ENCODE assay signal across 18 cellular contexts in the genomic region with DNA sequence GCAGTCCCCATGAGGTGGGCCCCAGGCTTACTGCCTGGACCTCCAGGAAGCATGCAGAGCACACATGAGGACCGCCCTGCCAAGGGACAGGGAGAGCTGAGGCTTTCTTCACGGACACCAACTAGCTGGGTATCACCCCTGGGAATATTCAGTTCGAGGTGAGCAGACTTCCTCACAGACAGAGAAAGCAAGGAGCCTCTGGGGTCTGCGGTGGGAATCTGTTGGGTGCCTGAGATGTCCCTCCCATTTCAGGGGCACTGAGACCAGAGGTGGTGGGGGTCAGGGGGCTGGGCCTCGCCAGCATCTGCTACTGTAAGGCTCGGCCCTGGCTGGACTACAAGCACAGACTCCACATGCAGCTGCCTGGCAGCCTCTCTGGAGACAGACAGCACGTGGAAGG.
DNase-seq lines count a peak whose midpoint lies in the region; ATAC-seq and TF ChIP-seq lines count a peak whose summit lies in the region.
"Had no signal": no experiment of that assay in that cellular context is flagged by ENCODE, and none has a peak within 500 bp of the region (broad histone marks: within the 10 kb centered on the region; RNA-seq: fewer than 3 reads in every experiment).

No MANE protein-coding gene starts in this region.

- H4K91ac ChIP-seq in H9 (ENCODE audit: insufficient read length, low read depth, low read length) = no peak overlapping the region

- H3K9ac ChIP-seq in BLaER1 (no peak overlapping the region), H9 (ENCODE audit: extremely low read depth, insufficient read length, low read length) (no peak overlapping the region)

- H3K4me3 ChIP-seq in BLaER1 = no peak overlapping the region

- no peak overlapping the region for H3K18ac ChIP-seq in H9 (ENCODE audit: insufficient read length, low read depth, low read length)

- no peaks in the 10 kb centered on the region for H3K36me3 ChIP-seq in BLaER1

- no peaks in the 10 kb centered on the region for H3K79me2 ChIP-seq in H9 (ENCODE audit: insufficient read depth, low read length)

- H3K4ac ChIP-seq in H9 (ENCODE audit: low read depth, low read length) = no peak overlapping the region

- no peak overlapping the region for H2AK5ac ChIP-seq in H9 (ENCODE audit: insufficient read length, low read length)

- no peak overlapping the region for H2BK12ac ChIP-seq in H9 (ENCODE audit: insufficient read length, low read depth, low read length)

- no CpG with 5 or more reads among the region's 7 CpGs for WGBS in H9 (ENCODE audit: extremely low coverage, insufficient read length, low lambda C conversion rate)

- no peaks in the 10 kb centered on the region for H3K23me2 ChIP-seq in H9 (ENCODE audit: insufficient read length, low read depth, low read length, poor library complexity, severe bottlenecking)

- H3K27me3 Mint-ChIP-seq in H9 (ENCODE audit: low read depth) (peaks cover 9% of the 10 kb centered on the region), osteocyte (ENCODE audit: unreplicated experiment) (peaks cover 15% of the 10 kb centered on the region)
- peaks cover 9% of the 10 kb centered on the region for H3K27me3 Mint-ChIP-seq in dendritic cell treated with granulocyte-macrophage colony-stimulating factor and Interleukin-4, amounts not matched to agents 40 ng/mL and 50 ng/mL, for 4 days
- peaks cover 4% of the 10 kb centered on the region for H3K27me3 Mint-ChIP-seq in activated CD4-positive, alpha-beta T cell treated with anti-CD3 and anti-CD28 coated beads, Interleukin-2, amount 10 ng/mL, durations not matched to agents 7 days and 5 days
- H3K27me3 Mint-ChIP-seq: B cell had no signal

- H3K4me3 Mint-ChIP-seq in H9 = no peak overlapping the region
- no peak overlapping the region for H3K4me3 Mint-ChIP-seq in dendritic cell treated with granulocyte-macrophage colony-stimulating factor and Interleukin-4, amounts not matched to agents 40 ng/mL and 50 ng/mL, for 4 days
- H3K4me3 Mint-ChIP-seq in osteocyte (ENCODE audit: unreplicated experiment) = no peak overlapping the region
- no peak overlapping the region for H3K4me3 Mint-ChIP-seq in activated CD4-positive, alpha-beta T cell treated with anti-CD3 and anti-CD28 coated beads, Interleukin-2, amount 10 ng/mL, durations not matched to agents 7 days and 5 days
- H3K4me3 Mint-ChIP-seq: B cell; CD4-positive, alpha-beta memory T cell had no signal

- ATAC-seq in Right ventricle myocardium inferior (no peak), HG02970 (IDR thresholded peaks at IDR 0.05; ENCODE audit: low FRiP score, unreplicated experiment) (no peak)

- H4K5ac ChIP-seq in H9 (ENCODE audit: insufficient read length, low read depth, low read length) = no peak overlapping the region

- no peak overlapping the region for H3K27ac ChIP-seq in BLaER1
- no peak overlapping the region for H3K27ac ChIP-seq in H9 (ENCODE audit: insufficient read length, low read depth, low read length)
- H3K27ac ChIP-seq: 22Rv1 had no signal

- peaks cover 13 to 18% of the 10 kb centered on the region in 2 experiments; a peak in 4 of 5 replicates for H3K9me3 Mint-ChIP-seq in H9
- peaks cover 23% of the 10 kb centered on the region for H3K9me3 Mint-ChIP-seq in dendritic cell treated with granulocyte-macrophage colony-stimulating factor and Interleukin-4, amounts not matched to agents 40 ng/mL and 50 ng/mL, for 4 days
- H3K9me3 Mint-ChIP-seq in osteocyte (ENCODE audit: unreplicated experiment) = no peaks in the 10 kb centered on the region
- peaks cover 9% of the 10 kb centered on the region for H3K9me3 Mint-ChIP-seq in activated CD4-positive, alpha-beta T cell treated with anti-CD3 and anti-CD28 coated beads, Interleukin-2, amount 10 ng/mL, durations not matched to agents 7 days and 5 days

- POLR2A ChIA-PET in activated CD4-positive, alpha-beta T cell treated with anti-CD3 and anti-CD28 coated beads, Interleukin-2, amount 10 ng/mL, durations not matched to agents 7 days and 5 days (lab: Charles Lee) = no interaction called here

- H3K56ac ChIP-seq in H9 (ENCODE audit: insufficient read length, low read depth, low read length) = no peak overlapping the region

- peak; percentile 15 for DNase-seq in H9
- peak; percentile 76 for DNase-seq in osteocyte (ENCODE audit: extremely low spot score, unreplicated experiment)
- no peak for DNase-seq in Right ventricle myocardium inferior (ENCODE audit: missing footprints)
- no peak for DNase-seq in activated CD4-positive, alpha-beta T cell treated with anti-CD3 and anti-CD28 coated beads, Interleukin-2, amount 10 ng/mL, durations not matched to agents 7 days and 5 days
- DNase-seq: C1 segment of cervical spinal cord; Calu3; CD4-positive, alpha-beta memory T cell; COR-L47; DMS53; DMS79 treated with DMSO at 0.1 percent for 48 hours; GF-D8; GOT3; HCEC 1CT had no signal

- intact Hi-C loops in dendritic cell treated with granulocyte-macrophage colony-stimulating factor and Interleukin-4, amounts not matched to agents 40 ng/mL and 50 ng/mL, for 4 days (cut with micrococcal nuclease) = no loop called here
- intact Hi-C loops in Right ventricle myocardium inferior (cut with DNase I) = no loop called here

- peak overlapping the region; percentile 51 for H3K4me2 ChIP-seq in BLaER1
- no peak overlapping the region for H3K4me2 ChIP-seq in H9 (ENCODE audit: insufficient read depth, insufficient read length, low read length)

- no peak overlapping the region for H2BK5ac ChIP-seq in H9 (ENCODE audit: insufficient read length, low read length)

- no peak overlapping the region for H2BK20ac ChIP-seq in H9 (ENCODE audit: low read depth, low read length, poor library complexity, severe bottlenecking)

- CTCF ChIA-PET in activated CD4-positive, alpha-beta T cell treated with anti-CD3 and anti-CD28 coated beads, Interleukin-2, amount 10 ng/mL, durations not matched to agents 7 days and 5 days (lab: Charles Lee) = interaction anchor here (1.3 kb wide), 1 partner anchor 13 kb away, joined by 4 read pairs; no protein-coding TSS in a partner anchor

- no peak overlapping the region for H2AFZ ChIP-seq in H9 (ENCODE audit: low read length)

- H4K20me1 ChIP-seq in BLaER1 = no peaks in the 10 kb centered on the region
- no peaks in the 10 kb centered on the region for H4K20me1 ChIP-seq in H9 (ENCODE audit: control insufficient read depth, insufficient read depth, insufficient read length)

- no peak overlapping the region for H3K14ac ChIP-seq in H9 (ENCODE audit: insufficient read depth, low read length)

- H3K23ac ChIP-seq in H9 (ENCODE audit: insufficient read length, low read depth, low read length) = no peak overlapping the region

- H3K27me3 ChIP-seq in BLaER1 = no peaks in the 10 kb centered on the region
- no peaks in the 10 kb centered on the region for H3K27me3 ChIP-seq in H9 (ENCODE audit: insufficient read depth, low read length)

- H2BK15ac ChIP-seq in H9 (ENCODE audit: low read depth, low read length) = no peak overlapping the region

- TF ChIP-seq CTCF in H9 (conservative IDR thresholded peaks at IDR 0.05) (no peak), osteocyte (IDR thresholded peaks at IDR 0.05) (no peak)

- H2BK120ac ChIP-seq in H9 (ENCODE audit: low read depth, low read length, poor library complexity, severe bottlenecking) = no peak overlapping the region

- H3K36me3 Mint-ChIP-seq in H9 (ENCODE audit: insufficient read depth in 1 of 3, low read depth in 3 of 3) (peaks cover 0 to 6% (median 3%) of the 10 kb centered on the region in 3 experiments; a peak in 2 of 7 replicates), osteocyte (ENCODE audit: unreplicated experiment) (no peaks in the 10 kb centered on the region)
- no peaks in the 10 kb centered on the region for H3K36me3 Mint-ChIP-seq in dendritic cell treated with granulocyte-macrophage colony-stimulating factor and Interleukin-4, amounts not matched to agents 40 ng/mL and 50 ng/mL, for 4 days (ENCODE audit: low read depth)
- H3K36me3 Mint-ChIP-seq in activated CD4-positive, alpha-beta T cell treated with anti-CD3 and anti-CD28 coated beads, Interleukin-2, amount 10 ng/mL, durations not matched to agents 7 days and 5 days (ENCODE audit: low read depth) = peaks cover 2% of the 10 kb centered on the region
- H3K36me3 Mint-ChIP-seq: CD4-positive, alpha-beta memory T cell had no signal

- H3K4me1 ChIP-seq in BLaER1 (peaks cover 22% of the 10 kb centered on the region), H9 (ENCODE audit: insufficient read depth, low read length) (no peaks in the 10 kb centered on the region)

- H4K8ac ChIP-seq in H9 (replicated peaks; ENCODE audit: insufficient read length, low read depth, low read length) = no peak overlapping the region

- no peaks in the 10 kb centered on the region for H3K79me1 ChIP-seq in H9 (ENCODE audit: insufficient read depth, low read depth, low read length, poor library complexity, severe bottlenecking)

- H3K27ac Mint-ChIP-seq in H9 (no peak overlapping the region; a peak in 1 of 7 replicates), osteocyte (ENCODE audit: unreplicated experiment) (no peak overlapping the region)
- H3K27ac Mint-ChIP-seq in dendritic cell treated with granulocyte-macrophage colony-stimulating factor and Interleukin-4, amounts not matched to agents 40 ng/mL and 50 ng/mL, for 4 days = peak overlapping the region; percentile 5
- no peak overlapping the region for H3K27ac Mint-ChIP-seq in activated CD4-positive, alpha-beta T cell treated with anti-CD3 and anti-CD28 coated beads, Interleukin-2, amount 10 ng/mL, durations not matched to agents 7 days and 5 days
- H3K27ac Mint-ChIP-seq: B cell; CD4-positive, alpha-beta memory T cell had no signal

- no peak overlapping the region for H3T11ph ChIP-seq in H9 (ENCODE audit: low read length)

- H3K9me3 ChIP-seq in BLaER1 = peaks cover 10% of the 10 kb centered on the region
- H3K9me3 ChIP-seq in H9 (ENCODE audit: control insufficient read depth, low read depth, low read length) = no peaks in the 10 kb centered on the region

- H3K4me1 Mint-ChIP-seq in H9 (peaks cover 4 to 9% of the 10 kb centered on the region in 2 experiments; a peak in 3 of 4 replicates), osteocyte (ENCODE audit: unreplicated experiment) (no peaks in the 10 kb centered on the region)
- peaks cover 7% of the 10 kb centered on the region for H3K4me1 Mint-ChIP-seq in dendritic cell treated with granulocyte-macrophage colony-stimulating factor and Interleukin-4, amounts not matched to agents 40 ng/mL and 50 ng/mL, for 4 days (ENCODE audit: low read depth)
- peaks cover 7% of the 10 kb centered on the region for H3K4me1 Mint-ChIP-seq in activated CD4-positive, alpha-beta T cell treated with anti-CD3 and anti-CD28 coated beads, Interleukin-2, amount 10 ng/mL, durations not matched to agents 7 days and 5 days

Comparison
In these comparisons a context has a peak if more than half of its experiments do, and no peak if none do; other contexts are left out.
1. DNase-seq: peak in H9 (single experiment) and osteocyte (single experiment); none in Right ventricle myocardium inferior (single experiment) and activated CD4-positive, alpha-beta T cell treated with anti-CD3 and anti-CD28 coated beads, Interleukin-2, amount 10 ng/mL, durations not matched to agents 7 days and 5 days (single experiment).